Comparison of ENCODE assay signal across 16 cellular contexts in genomic region chr5:123518111-123518510, GRCh38. TPM values are rescaled to one million over a fixed set of nuclear protein-coding genes. Genes with fewer than 3 reads are reported as not detected.
DNase-seq lines count a peak whose midpoint lies in the region; ATAC-seq and TF ChIP-seq lines count a peak whose summit lies in the region.
"Had no signal": no experiment of that assay in that cellular context is flagged by ENCODE, and none has a peak within 500 bp of the region (broad histone marks: within the 10 kb centered on the region; RNA-seq: fewer than 3 reads in every experiment).

No MANE protein-coding gene starts in this region.

- H3K4me3 Mint-ChIP-seq in stimulated activated naive CD8-positive, alpha-beta T cell treated with anti-CD3 and anti-CD28 coated beads, Interleukin-15, amount 100 ng/mL, for 72 hours: peak overlapping the region; percentile 2 to 5
- H3K4me3 Mint-ChIP-seq in activated CD8-positive, alpha-beta T cell treated with anti-CD3 and anti-CD28 coated beads for 36 hours: no peak overlapping the region

- H3K27ac Mint-ChIP-seq in stimulated activated naive CD8-positive, alpha-beta T cell treated with anti-CD3 and anti-CD28 coated beads, Interleukin-15, amount 100 ng/mL, for 72 hours: no peak overlapping the region
- no peak overlapping the region for H3K27ac Mint-ChIP-seq in activated CD8-positive, alpha-beta T cell treated with anti-CD3 and anti-CD28 coated beads for 36 hours

- no peak for TF ChIP-seq CTCF in activated CD8-positive, alpha-beta T cell treated with anti-CD3 and anti-CD28 coated beads for 36 hours (IDR thresholded peaks at IDR 0.05)
- TF ChIP-seq CTCF in foreskin fibroblast (IDR thresholded peaks at IDR 0.05; ENCODE audit: low read depth, low read length): no peak

- POLR2A ChIA-PET in activated CD8-positive, alpha-beta T cell treated with anti-CD3 and anti-CD28 coated beads for 36 hours (lab: Charles Lee): interaction anchor here (0.9 to 2.5 kb wide), 3 partner anchors 23 to 95 kb away, joined by 3 to 11 read pairs (median 3); partner anchors contain the start of gene CEP120

- H3K9me3 Mint-ChIP-seq in stimulated activated naive CD8-positive, alpha-beta T cell treated with anti-CD3 and anti-CD28 coated beads, Interleukin-15, amount 100 ng/mL, for 72 hours: no peaks in the 10 kb centered on the region
- H3K9me3 Mint-ChIP-seq in activated CD8-positive, alpha-beta T cell treated with anti-CD3 and anti-CD28 coated beads for 36 hours: no peaks in the 10 kb centered on the region
- H3K9me3 Mint-ChIP-seq: immature natural killer cell had no signal

- peak; percentile 32 for ATAC-seq in stimulated activated naive CD8-positive, alpha-beta T cell treated with anti-CD3 and anti-CD28 coated beads, Interleukin-15, amount 100 ng/mL, for 72 hours
- no peak for ATAC-seq in stimulated activated naive CD8-positive, alpha-beta T cell treated with anti-CD3 and anti-CD28 coated beads, Interleukin-15, Interleukin-2, amounts not matched to agents 100 U/mL and 50 U/mL, for 24 hours
- peak; percentile 31 for ATAC-seq in HG03354 (IDR thresholded peaks at IDR 0.05; ENCODE audit: poor library complexity, severe bottlenecking, unreplicated experiment)
- no peak for ATAC-seq in activated CD8-positive, alpha-beta T cell treated with anti-CD3 and anti-CD28 coated beads for 36 hours

- H3K4me3 ChIP-seq in foreskin fibroblast (ENCODE audit: low read depth in 1 of 2, low read length in 2 of 2): no peak overlapping the region
- H3K4me3 ChIP-seq: dorsolateral prefrontal cortex, prostate gland had no signal

- no peaks in the 10 kb centered on the region for H3K27me3 Mint-ChIP-seq in stimulated activated naive CD8-positive, alpha-beta T cell treated with anti-CD3 and anti-CD28 coated beads, Interleukin-15, amount 100 ng/mL, for 72 hours
- H3K27me3 Mint-ChIP-seq in activated CD8-positive, alpha-beta T cell treated with anti-CD3 and anti-CD28 coated beads for 36 hours: no peaks in the 10 kb centered on the region

- intact Hi-C loops in activated CD8-positive, alpha-beta T cell treated with anti-CD3 and anti-CD28 coated beads for 36 hours (cut with micrococcal nuclease): no loop called here

- CTCF ChIA-PET in activated CD8-positive, alpha-beta T cell treated with anti-CD3 and anti-CD28 coated beads for 36 hours (lab: Charles Lee): interaction anchor here (1.0 to 2.5 kb wide), 3 partner anchors 11 to 95 kb away, joined by 5 to 11 read pairs (median 6); partner anchors contain the start of gene CEP120

- peaks cover 11% of the 10 kb centered on the region for H3K36me3 Mint-ChIP-seq in activated CD8-positive, alpha-beta T cell treated with anti-CD3 and anti-CD28 coated beads for 36 hours (ENCODE audit: low read depth)
- H3K36me3 Mint-ChIP-seq: immature natural killer cell had no signal

- peaks cover 60% of the 10 kb centered on the region for H3K4me1 Mint-ChIP-seq in stimulated activated naive CD8-positive, alpha-beta T cell treated with anti-CD3 and anti-CD28 coated beads, Interleukin-15, amount 100 ng/mL, for 72 hours
- peaks cover 72% of the 10 kb centered on the region for H3K4me1 Mint-ChIP-seq in activated CD8-positive, alpha-beta T cell treated with anti-CD3 and anti-CD28 coated beads for 36 hours (ENCODE audit: low read depth)

- no peak for DNase-seq in stimulated activated naive CD8-positive, alpha-beta T cell treated with anti-CD3 and anti-CD28 coated beads, Interleukin-15, amount 100 ng/mL, for 72 hours
- no peak for DNase-seq in stimulated activated naive CD8-positive, alpha-beta T cell treated with anti-CD3 and anti-CD28 coated beads, Interleukin-15, Interleukin-2, amounts not matched to agents 100 U/mL and 50 U/mL, for 24 hours
- peak; percentile 11 for DNase-seq in activated CD8-positive, alpha-beta T cell treated with anti-CD3 and anti-CD28 coated beads for 36 hours
- no peak for DNase-seq in NCI-H1417 treated with DMSO at 0.1 percent for 48 hours (lab: John Stamatoyannopoulos, UW)
- no peak for DNase-seq in foreskin fibroblast
- DNase-seq in DMS 273 treated with DMSO at 0.1 percent for 48 hours (lab: John Stamatoyannopoulos, UW): no peak
- no peak for DNase-seq in activated CD8-positive, alpha-beta memory T cell treated with anti-CD3 and anti-CD28 coated beads, Interleukin-2, amount 50 U/mL, for 4 hours
- DNase-seq: ACHN, aorta, dorsolateral prefrontal cortex, immature natural killer cell, midbrain, NCI-H69, Right ventricle myocardium superior had no signal

RNA-seq across cellular contexts. Expression of gene CSNK1G3, which starts 6.1 kb away (rescaled TPM):
- 10 to 100 TPM; 36.1 to 39.2 TPM for total RNA-seq in activated CD8-positive, alpha-beta T cell treated with anti-CD3 and anti-CD28 coated beads for 36 hours

Comparison
In these comparisons a context has a peak if more than half of its experiments do, and no peak if none do; other contexts are left out.
1. ATAC-seq: peak in stimulated activated naive CD8-positive, alpha-beta T cell treated with anti-CD3 and anti-CD28 coated beads, Interleukin-15, amount 100 ng/mL, for 72 hours (single experiment) and HG03354 (single experiment); none in stimulated activated naive CD8-positive, alpha-beta T cell treated with anti-CD3 and anti-CD28 coated beads, Interleukin-15, Interleukin-2, amounts not matched to agents 100 U/mL and 50 U/mL, for 24 hours (single experiment) and activated CD8-positive, alpha-beta T cell treated with anti-CD3 and anti-CD28 coated beads for 36 hours (single experiment).